14 cellular contexts compared by ENCODE assay signal in the genomic region with DNA sequence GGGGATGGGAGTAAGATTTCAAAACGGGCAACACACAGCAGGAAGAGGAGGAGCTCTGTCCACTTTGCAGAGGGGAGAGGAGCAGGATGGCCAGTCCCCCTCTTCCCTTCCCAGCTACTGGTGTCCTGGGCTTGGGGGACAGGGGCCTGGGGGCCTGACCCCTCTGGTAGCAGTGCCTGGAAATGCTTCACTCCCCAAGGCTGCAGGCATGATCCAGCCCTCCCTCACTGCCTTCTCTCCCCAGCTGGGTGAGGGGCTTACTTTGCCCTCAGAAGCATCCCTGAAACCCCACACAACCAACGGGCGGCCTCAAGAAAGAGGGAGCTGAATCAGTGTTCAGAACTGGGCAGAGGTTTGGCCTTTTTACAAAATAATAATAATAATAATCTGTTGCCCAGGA.
"Had no signal": no experiment of that assay in that cellular context is flagged by ENCODE, and none has a peak within 500 bp of the region (broad histone marks: within the 10 kb centered on the region; RNA-seq: fewer than 3 reads in every experiment).

No MANE protein-coding gene starts in this region.

- DNase-seq: activated CD4-positive, alpha-beta T cell treated with anti-CD3 and anti-CD28 coated beads for 36 hours; activated gamma-delta T cell; activated T-cell treated with anti-CD3 and anti-CD28 coated beads, Interleukin-2, amount 50 U/mL, for 24 hours; amygdala; cerebellar nuclear complex; posterior cingulate gyrus; stimulated activated CD4-positive, alpha-beta T cell treated with anti-CD3 and anti-CD28 coated beads, Interleukin-1b, Interleukin-23, amount 100 ng/mL, for 48 hours; stimulated activated naive CD4-positive, alpha-beta T cell; substantia nigra; T-helper 1 cell; transverse colon; WERI-Rb-1 had no signal

- H3K36me3 Mint-ChIP-seq: activated naive CD8-positive, alpha-beta T cell; brain had no signal

- H3K9me3 Mint-ChIP-seq: activated T-cell treated with anti-CD3 and anti-CD28 coated beads, Interleukin-2, amount 50 U/mL, for 24 hours had no signal

- H3K27ac Mint-ChIP-seq: activated CD4-positive, alpha-beta T cell treated with anti-CD3 and anti-CD28 coated beads for 36 hours; activated naive CD8-positive, alpha-beta T cell; activated T-cell treated with anti-CD3 and anti-CD28 coated beads, Interleukin-2, amount 50 U/mL, for 24 hours had no signal

- H3K4me3 Mint-ChIP-seq: activated CD4-positive, alpha-beta T cell treated with anti-CD3 and anti-CD28 coated beads for 36 hours; activated naive CD8-positive, alpha-beta T cell; activated T-cell treated with anti-CD3 and anti-CD28 coated beads, Interleukin-2, amount 50 U/mL, for 24 hours; brain had no signal

- H3K4me1 Mint-ChIP-seq: activated CD4-positive, alpha-beta T cell treated with anti-CD3 and anti-CD28 coated beads for 36 hours had no signal

- H3K27me3 Mint-ChIP-seq: activated CD4-positive, alpha-beta T cell treated with anti-CD3 and anti-CD28 coated beads for 36 hours; activated naive CD8-positive, alpha-beta T cell; activated T-cell treated with anti-CD3 and anti-CD28 coated beads, Interleukin-2, amount 50 U/mL, for 24 hours had no signal
